ENCODE assay signal across 1 cellular context in genomic region chr11:68117896-68118470, GRCh38.
TF ChIP-seq lines count a peak whose summit lies in the region.

No MANE protein-coding gene starts in this region.

TF ChIP-seq in SK-N-SH treated with all-trans-retinoic acid at 6 μM for 48 hours, 23 proteins besides CTCF, POLR2A, EP300 and RAD21 (continued from another document):
- TF ChIP-seq, protein P1, sequence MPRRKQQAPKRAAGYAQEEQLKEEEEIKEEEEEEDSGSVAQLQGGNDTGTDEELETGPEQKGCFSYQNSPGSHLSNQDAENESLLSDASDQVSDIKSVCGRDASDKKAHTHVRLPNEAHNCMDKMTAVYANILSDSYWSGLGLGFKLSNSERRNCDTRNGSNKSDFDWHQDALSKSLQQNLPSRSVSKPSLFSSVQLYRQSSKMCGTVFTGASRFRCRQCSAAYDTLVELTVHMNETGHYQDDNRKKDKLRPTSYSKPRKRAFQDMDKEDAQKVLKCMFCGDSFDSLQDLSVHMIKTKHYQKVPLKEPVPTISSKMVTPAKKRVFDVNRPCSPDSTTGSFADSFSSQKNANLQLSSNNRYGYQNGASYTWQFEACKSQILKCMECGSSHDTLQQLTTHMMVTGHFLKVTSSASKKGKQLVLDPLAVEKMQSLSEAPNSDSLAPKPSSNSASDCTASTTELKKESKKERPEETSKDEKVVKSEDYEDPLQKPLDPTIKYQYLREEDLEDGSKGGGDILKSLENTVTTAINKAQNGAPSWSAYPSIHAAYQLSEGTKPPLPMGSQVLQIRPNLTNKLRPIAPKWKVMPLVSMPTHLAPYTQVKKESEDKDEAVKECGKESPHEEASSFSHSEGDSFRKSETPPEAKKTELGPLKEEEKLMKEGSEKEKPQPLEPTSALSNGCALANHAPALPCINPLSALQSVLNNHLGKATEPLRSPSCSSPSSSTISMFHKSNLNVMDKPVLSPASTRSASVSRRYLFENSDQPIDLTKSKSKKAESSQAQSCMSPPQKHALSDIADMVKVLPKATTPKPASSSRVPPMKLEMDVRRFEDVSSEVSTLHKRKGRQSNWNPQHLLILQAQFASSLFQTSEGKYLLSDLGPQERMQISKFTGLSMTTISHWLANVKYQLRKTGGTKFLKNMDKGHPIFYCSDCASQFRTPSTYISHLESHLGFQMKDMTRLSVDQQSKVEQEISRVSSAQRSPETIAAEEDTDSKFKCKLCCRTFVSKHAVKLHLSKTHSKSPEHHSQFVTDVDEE (CRISPR knock-in tag; IDR thresholded peaks at IDR 0.05) = no peak
- TF ChIP-seq ZNF8 (CRISPR knock-in tag; IDR thresholded peaks at IDR 0.05) (no peak), SNAI2 (CRISPR knock-in tag; IDR thresholded peaks at IDR 0.05) (no peak), OSR1 (CRISPR knock-in tag; IDR thresholded peaks at IDR 0.05) (no peak), ISL1 (CRISPR knock-in tag; IDR thresholded peaks at IDR 0.05) (no peak), ZFP30 (CRISPR knock-in tag; IDR thresholded peaks at IDR 0.05) (no peak), BACH2 (CRISPR knock-in tag; IDR thresholded peaks at IDR 0.05; ENCODE audit: borderline replicate concordance) (no peak), ZC3H10 (CRISPR knock-in tag; IDR thresholded peaks at IDR 0.05) (no peak), ARNTL (CRISPR knock-in tag; IDR thresholded peaks at IDR 0.05; ENCODE audit: borderline replicate concordance, low read depth) (no peak), PPARA (CRISPR knock-in tag; IDR thresholded peaks at IDR 0.05; ENCODE audit: borderline replicate concordance) (no peak)
- TF ChIP-seq, protein P2, sequence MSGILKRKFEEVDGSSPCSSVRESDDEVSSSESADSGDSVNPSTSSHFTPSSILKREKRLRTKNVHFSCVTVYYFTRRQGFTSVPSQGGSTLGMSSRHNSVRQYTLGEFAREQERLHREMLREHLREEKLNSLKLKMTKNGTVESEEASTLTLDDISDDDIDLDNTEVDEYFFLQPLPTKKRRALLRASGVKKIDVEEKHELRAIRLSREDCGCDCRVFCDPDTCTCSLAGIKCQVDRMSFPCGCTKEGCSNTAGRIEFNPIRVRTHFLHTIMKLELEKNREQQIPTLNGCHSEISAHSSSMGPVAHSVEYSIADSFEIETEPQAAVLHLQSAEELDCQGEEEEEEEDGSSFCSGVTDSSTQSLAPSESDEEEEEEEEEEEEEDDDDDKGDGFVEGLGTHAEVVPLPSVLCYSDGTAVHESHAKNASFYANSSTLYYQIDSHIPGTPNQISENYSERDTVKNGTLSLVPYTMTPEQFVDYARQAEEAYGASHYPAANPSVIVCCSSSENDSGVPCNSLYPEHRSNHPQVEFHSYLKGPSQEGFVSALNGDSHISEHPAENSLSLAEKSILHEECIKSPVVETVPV (CRISPR knock-in tag; IDR thresholded peaks at IDR 0.05) = no peak
TF ChIP-seq in SK-N-SH treated with all-trans-retinoic acid at 6 μM for 48 hours: peak in this region for 0.
